In the genomic region with DNA sequence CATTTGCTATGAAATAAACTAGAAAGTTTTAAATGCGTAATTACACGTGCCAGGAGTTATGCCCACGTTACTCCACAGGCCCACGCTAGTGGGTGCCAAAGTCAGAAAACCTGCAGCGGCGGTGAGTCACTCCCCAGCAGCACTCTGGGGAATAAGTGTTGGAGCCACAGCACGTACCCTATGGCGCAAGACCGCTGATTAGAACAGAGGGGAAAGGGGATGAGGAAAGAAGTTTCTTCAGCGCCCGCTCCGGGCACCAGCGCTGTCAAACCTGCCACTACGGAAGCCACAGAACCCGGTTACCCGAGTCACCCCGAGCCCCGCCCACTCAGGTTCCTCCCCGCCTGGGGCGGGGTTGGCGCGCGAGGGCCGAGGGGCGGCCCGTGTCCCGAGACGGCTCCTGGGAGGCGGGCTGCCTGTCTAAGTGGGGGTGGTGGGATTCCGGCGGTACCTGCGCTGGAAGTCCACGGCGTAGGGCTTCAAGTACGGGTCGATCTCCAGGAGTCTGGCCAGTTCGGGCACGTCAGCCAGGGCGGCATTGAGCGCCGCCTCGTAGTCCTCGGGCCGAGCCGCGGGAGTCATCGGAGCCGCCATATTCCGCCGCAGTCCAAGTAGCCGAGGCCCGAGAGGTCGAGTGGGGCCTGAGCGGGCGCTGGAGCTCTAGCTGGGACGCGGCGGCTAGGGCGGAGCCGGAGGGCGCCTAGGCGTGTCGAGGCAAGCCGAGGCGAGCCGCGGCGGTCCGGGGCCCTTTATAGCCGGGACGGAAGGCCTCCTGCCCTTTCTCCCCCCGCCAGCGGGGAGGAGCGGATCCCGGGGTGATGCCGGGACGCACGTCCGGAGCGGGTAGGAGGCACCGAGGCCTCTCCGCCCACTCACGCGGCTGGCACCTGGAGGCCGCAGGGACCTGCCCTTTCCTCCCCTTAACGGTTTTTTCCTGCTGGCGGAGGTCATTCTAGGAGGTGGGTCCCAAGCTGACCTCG, we compare ENCODE assay signal across 1 cellular context.
TF ChIP-seq lines count a peak whose summit lies in the region.

A gene (minus strand): TSS at position 722 of the 980 bp plus-strand sequence. CDS start 128 bp downstream, at position 594.

TF ChIP-seq in K562, 482 proteins besides CTCF, POLR2A, EP300 and RAD21 (continued from another document and continues in another):
- TF ChIP-seq, protein P1, sequence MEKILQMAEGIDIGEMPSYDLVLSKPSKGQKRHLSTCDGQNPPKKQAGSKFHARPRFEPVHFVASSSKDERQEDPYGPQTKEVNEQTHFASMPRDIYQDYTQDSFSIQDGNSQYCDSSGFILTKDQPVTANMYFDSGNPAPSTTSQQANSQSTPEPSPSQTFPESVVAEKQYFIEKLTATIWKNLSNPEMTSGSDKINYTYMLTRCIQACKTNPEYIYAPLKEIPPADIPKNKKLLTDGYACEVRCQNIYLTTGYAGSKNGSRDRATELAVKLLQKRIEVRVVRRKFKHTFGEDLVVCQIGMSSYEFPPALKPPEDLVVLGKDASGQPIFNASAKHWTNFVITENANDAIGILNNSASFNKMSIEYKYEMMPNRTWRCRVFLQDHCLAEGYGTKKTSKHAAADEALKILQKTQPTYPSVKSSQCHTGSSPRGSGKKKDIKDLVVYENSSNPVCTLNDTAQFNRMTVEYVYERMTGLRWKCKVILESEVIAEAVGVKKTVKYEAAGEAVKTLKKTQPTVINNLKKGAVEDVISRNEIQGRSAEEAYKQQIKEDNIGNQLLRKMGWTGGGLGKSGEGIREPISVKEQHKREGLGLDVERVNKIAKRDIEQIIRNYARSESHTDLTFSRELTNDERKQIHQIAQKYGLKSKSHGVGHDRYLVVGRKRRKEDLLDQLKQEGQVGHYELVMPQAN (IDR thresholded peaks at IDR 0.05; ENCODE audit: borderline replicate concordance), result no peak
- TF ChIP-seq ZNF583 (CRISPR knock-in tag; IDR thresholded peaks at IDR 0.05), result no peak
- no peak for TF ChIP-seq BACH1 (tag; IDR thresholded peaks at IDR 0.05)
- no peak for TF ChIP-seq ZNF134 (CRISPR knock-in tag; conservative IDR thresholded peaks at IDR 0.05)
- TF ChIP-seq, protein P2, sequence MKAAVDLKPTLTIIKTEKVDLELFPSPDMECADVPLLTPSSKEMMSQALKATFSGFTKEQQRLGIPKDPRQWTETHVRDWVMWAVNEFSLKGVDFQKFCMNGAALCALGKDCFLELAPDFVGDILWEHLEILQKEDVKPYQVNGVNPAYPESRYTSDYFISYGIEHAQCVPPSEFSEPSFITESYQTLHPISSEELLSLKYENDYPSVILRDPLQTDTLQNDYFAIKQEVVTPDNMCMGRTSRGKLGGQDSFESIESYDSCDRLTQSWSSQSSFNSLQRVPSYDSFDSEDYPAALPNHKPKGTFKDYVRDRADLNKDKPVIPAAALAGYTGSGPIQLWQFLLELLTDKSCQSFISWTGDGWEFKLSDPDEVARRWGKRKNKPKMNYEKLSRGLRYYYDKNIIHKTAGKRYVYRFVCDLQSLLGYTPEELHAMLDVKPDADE (conservative IDR thresholded peaks at IDR 0.05; ENCODE audit: control insufficient read depth, low read depth, low read length), result no peak
- no peak for TF ChIP-seq THRAP3 (IDR thresholded peaks at IDR 0.05; ENCODE audit: borderline replicate concordance)
- TF ChIP-seq, protein P3, sequence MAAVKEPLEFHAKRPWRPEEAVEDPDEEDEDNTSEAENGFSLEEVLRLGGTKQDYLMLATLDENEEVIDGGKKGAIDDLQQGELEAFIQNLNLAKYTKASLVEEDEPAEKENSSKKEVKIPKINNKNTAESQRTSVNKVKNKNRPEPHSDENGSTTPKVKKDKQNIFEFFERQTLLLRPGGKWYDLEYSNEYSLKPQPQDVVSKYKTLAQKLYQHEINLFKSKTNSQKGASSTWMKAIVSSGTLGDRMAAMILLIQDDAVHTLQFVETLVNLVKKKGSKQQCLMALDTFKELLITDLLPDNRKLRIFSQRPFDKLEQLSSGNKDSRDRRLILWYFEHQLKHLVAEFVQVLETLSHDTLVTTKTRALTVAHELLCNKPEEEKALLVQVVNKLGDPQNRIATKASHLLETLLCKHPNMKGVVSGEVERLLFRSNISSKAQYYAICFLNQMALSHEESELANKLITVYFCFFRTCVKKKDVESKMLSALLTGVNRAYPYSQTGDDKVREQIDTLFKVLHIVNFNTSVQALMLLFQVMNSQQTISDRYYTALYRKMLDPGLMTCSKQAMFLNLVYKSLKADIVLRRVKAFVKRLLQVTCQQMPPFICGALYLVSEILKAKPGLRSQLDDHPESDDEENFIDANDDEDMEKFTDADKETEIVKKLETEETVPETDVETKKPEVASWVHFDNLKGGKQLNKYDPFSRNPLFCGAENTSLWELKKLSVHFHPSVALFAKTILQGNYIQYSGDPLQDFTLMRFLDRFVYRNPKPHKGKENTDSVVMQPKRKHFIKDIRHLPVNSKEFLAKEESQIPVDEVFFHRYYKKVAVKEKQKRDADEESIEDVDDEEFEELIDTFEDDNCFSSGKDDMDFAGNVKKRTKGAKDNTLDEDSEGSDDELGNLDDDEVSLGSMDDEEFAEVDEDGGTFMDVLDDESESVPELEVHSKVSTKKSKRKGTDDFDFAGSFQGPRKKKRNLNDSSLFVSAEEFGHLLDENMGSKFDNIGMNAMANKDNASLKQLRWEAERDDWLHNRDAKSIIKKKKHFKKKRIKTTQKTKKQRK (IDR thresholded peaks at IDR 0.05; ENCODE audit: borderline replicate concordance, low read depth, low read length), result no peak
- no peak for TF ChIP-seq BRF1 (IDR thresholded peaks at IDR 0.05; ENCODE audit: borderline replicate concordance, extremely low read depth, insufficient read length)
- peak; percentile 95 for TF ChIP-seq PHF8 (IDR thresholded peaks at IDR 0.05; ENCODE audit: borderline replicate concordance, low read length)
- no peak for TF ChIP-seq ZFP36 (IDR thresholded peaks at IDR 0.05; ENCODE audit: low read depth, low read length, partially characterized antibody)
- TF ChIP-seq ZNF146 (CRISPR knock-in tag; IDR thresholded peaks at IDR 0.05; ENCODE audit: unreplicated experiment), result peak; percentile 17
- TF ChIP-seq, protein P4, sequence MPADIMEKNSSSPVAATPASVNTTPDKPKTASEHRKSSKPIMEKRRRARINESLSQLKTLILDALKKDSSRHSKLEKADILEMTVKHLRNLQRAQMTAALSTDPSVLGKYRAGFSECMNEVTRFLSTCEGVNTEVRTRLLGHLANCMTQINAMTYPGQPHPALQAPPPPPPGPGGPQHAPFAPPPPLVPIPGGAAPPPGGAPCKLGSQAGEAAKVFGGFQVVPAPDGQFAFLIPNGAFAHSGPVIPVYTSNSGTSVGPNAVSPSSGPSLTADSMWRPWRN (IDR thresholded peaks at IDR 0.05; ENCODE audit: low read depth), result peak; percentile 66; the same call in 1 of the 2 replicates
- TF ChIP-seq TEAD1 (CRISPR knock-in tag; IDR thresholded peaks at IDR 0.05), result peak in 1 of 2 experiments; percentile 83; a peak in 2 of 4 replicates
- peak; percentile 59 to 91 (median 89) for TF ChIP-seq YY1 (IDR thresholded peaks at IDR 0.05; ENCODE audit: borderline replicate concordance in 1 of 3, control insufficient read depth in 1 of 3, extremely low read depth in 1 of 3, insufficient read depth in 3 of 3, insufficient read length in 1 of 3, insufficient replicate concordance in 2 of 3, low read depth in 1 of 3, low read length in 2 of 3)
- TF ChIP-seq, protein P5, sequence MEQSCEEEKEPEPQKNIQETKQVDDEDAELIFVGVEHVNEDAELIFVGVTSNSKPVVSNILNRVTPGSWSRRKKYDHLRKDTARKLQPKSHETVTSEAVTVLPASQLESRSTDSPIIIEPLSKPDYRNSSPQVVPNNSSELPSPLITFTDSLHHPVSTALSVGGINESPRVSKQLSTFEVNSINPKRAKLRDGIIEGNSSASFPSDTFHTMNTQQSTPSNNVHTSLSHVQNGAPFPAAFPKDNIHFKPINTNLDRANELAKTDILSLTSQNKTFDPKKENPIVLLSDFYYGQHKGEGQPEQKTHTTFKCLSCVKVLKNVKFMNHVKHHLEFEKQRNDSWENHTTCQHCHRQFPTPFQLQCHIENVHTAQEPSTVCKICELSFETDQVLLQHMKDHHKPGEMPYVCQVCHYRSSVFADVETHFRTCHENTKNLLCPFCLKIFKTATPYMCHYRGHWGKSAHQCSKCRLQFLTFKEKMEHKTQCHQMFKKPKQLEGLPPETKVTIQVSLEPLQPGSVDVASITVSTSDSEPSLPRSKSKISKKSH (CRISPR knock-in tag; IDR thresholded peaks at IDR 0.05), result no peak
- TF ChIP-seq FOXK1 (CRISPR knock-in tag; IDR thresholded peaks at IDR 0.05; ENCODE audit: borderline replicate concordance), result no peak
- TF ChIP-seq TBP (optimal IDR thresholded peaks at IDR 0.05; ENCODE audit: low read depth, low read length), result peak; percentile 92
- no peak for TF ChIP-seq ZNF785 (CRISPR knock-in tag; IDR thresholded peaks at IDR 0.05)
- TF ChIP-seq GTF2A2 (tag; IDR thresholded peaks at IDR 0.05), result no peak
- peak; percentile 88 for TF ChIP-seq BHLHE40 (IDR thresholded peaks at IDR 0.05; ENCODE audit: low read length)
- no peak for TF ChIP-seq SAFB2 (IDR thresholded peaks at IDR 0.05; ENCODE audit: borderline replicate concordance, low read depth, low read length, severe bottlenecking)
- TF ChIP-seq, protein P6, sequence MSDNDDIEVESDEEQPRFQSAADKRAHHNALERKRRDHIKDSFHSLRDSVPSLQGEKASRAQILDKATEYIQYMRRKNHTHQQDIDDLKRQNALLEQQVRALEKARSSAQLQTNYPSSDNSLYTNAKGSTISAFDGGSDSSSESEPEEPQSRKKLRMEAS (CRISPR knock-in tag; IDR thresholded peaks at IDR 0.05), result peak; percentile 69; the same call in 1 of the 2 replicates
- peak; percentile 50; the same call in 1 of the 2 replicates for TF ChIP-seq ZBED1 (IDR thresholded peaks at IDR 0.05)
- no peak for TF ChIP-seq GATAD2B (IDR thresholded peaks at IDR 0.05; ENCODE audit: borderline replicate concordance)
- TF ChIP-seq SMAD3 (CRISPR knock-in tag; conservative IDR thresholded peaks at IDR 0.05), result no peak
- TF ChIP-seq, protein P7, sequence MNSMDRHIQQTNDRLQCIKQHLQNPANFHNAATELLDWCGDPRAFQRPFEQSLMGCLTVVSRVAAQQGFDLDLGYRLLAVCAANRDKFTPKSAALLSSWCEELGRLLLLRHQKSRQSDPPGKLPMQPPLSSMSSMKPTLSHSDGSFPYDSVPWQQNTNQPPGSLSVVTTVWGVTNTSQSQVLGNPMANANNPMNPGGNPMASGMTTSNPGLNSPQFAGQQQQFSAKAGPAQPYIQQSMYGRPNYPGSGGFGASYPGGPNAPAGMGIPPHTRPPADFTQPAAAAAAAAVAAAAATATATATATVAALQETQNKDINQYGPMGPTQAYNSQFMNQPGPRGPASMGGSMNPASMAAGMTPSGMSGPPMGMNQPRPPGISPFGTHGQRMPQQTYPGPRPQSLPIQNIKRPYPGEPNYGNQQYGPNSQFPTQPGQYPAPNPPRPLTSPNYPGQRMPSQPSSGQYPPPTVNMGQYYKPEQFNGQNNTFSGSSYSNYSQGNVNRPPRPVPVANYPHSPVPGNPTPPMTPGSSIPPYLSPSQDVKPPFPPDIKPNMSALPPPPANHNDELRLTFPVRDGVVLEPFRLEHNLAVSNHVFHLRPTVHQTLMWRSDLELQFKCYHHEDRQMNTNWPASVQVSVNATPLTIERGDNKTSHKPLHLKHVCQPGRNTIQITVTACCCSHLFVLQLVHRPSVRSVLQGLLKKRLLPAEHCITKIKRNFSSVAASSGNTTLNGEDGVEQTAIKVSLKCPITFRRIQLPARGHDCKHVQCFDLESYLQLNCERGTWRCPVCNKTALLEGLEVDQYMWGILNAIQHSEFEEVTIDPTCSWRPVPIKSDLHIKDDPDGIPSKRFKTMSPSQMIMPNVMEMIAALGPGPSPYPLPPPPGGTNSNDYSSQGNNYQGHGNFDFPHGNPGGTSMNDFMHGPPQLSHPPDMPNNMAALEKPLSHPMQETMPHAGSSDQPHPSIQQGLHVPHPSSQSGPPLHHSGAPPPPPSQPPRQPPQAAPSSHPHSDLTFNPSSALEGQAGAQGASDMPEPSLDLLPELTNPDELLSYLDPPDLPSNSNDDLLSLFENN (IDR thresholded peaks at IDR 0.05; ENCODE audit: low read depth in 2 of 2, low read length in 2 of 2), result peak in 1 of 2 experiments; percentile 83; a peak in 3 of 4 replicates
- TF ChIP-seq ZNF57 (CRISPR knock-in tag; IDR thresholded peaks at IDR 0.05), result no peak
- TF ChIP-seq RBM17 (IDR thresholded peaks at IDR 0.05; ENCODE audit: borderline replicate concordance, low read depth, low read length), result no peak
- TF ChIP-seq NFATC3 (IDR thresholded peaks at IDR 0.05), result no peak
- TF ChIP-seq TSC22D4 (tag; IDR thresholded peaks at IDR 0.05), result no peak
- peak; percentile 73 for TF ChIP-seq GABPB1 (CRISPR knock-in tag; IDR thresholded peaks at IDR 0.05)
- TF ChIP-seq ZNF263 (CRISPR knock-in tag; IDR thresholded peaks at IDR 0.05; ENCODE audit: borderline replicate concordance), result peak; percentile 61; the same call in 1 of the 2 replicates
- TF ChIP-seq, protein P8, sequence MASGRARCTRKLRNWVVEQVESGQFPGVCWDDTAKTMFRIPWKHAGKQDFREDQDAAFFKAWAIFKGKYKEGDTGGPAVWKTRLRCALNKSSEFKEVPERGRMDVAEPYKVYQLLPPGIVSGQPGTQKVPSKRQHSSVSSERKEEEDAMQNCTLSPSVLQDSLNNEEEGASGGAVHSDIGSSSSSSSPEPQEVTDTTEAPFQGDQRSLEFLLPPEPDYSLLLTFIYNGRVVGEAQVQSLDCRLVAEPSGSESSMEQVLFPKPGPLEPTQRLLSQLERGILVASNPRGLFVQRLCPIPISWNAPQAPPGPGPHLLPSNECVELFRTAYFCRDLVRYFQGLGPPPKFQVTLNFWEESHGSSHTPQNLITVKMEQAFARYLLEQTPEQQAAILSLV (tag; IDR thresholded peaks at IDR 0.05), result no peak
- 0 out of 2 replicates have a peak, but pooled peaks have one; percentile 2 for TF ChIP-seq MAFK (IDR thresholded peaks at IDR 0.05; ENCODE audit: low read length)
- peak; percentile 36 to 49; a peak in 2 of 4 replicates for TF ChIP-seq NRF1 (conservative IDR thresholded peaks at IDR 0.05 in 1 of 2, IDR thresholded peaks at IDR 0.05 in 1 of 2)
- TF ChIP-seq, protein P9, sequence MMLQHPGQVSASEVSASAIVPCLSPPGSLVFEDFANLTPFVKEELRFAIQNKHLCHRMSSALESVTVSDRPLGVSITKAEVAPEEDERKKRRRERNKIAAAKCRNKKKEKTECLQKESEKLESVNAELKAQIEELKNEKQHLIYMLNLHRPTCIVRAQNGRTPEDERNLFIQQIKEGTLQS (IDR thresholded peaks at IDR 0.05), result peak; percentile 91
- TF ChIP-seq, protein P9 (CRISPR knock-in tag; conservative IDR thresholded peaks at IDR 0.05), result peak; percentile 77; the same call in 1 of the 2 replicates
- peak; percentile 50 for TF ChIP-seq RB1 (IDR thresholded peaks at IDR 0.05; ENCODE audit: low read depth)
- TF ChIP-seq SPI1 (IDR thresholded peaks at IDR 0.05; ENCODE audit: borderline replicate concordance, low read depth, low read length), result 0 out of 2 replicates have a peak, but pooled peaks have one; percentile 31
- peak; percentile 74 for TF ChIP-seq KLF13 (tag; IDR thresholded peaks at IDR 0.05; ENCODE audit: borderline replicate concordance, low read depth)
- 0 out of 2 replicates have a peak, but pooled peaks have one; percentile 37 for TF ChIP-seq MECOM (CRISPR knock-in tag; IDR thresholded peaks at IDR 0.05)
- TF ChIP-seq CTBP1 (IDR thresholded peaks at IDR 0.05; ENCODE audit: borderline replicate concordance), result no peak; the same call in none of the 2 replicates
- peak; percentile 75 for TF ChIP-seq L3MBTL2 (IDR thresholded peaks at IDR 0.05)
- peak; percentile 29; the same call in 1 of the 2 replicates for TF ChIP-seq ZNF384 (IDR thresholded peaks at IDR 0.05; ENCODE audit: low read depth, low read length)
- TF ChIP-seq TAF9B (IDR thresholded peaks at IDR 0.05; ENCODE audit: partially characterized antibody), result peak; percentile 83
- TF ChIP-seq CREM (IDR thresholded peaks at IDR 0.05; ENCODE audit: low read depth), result peak; percentile 25; the same call in 1 of the 2 replicates
- peak; percentile 97 for TF ChIP-seq RBBP5 (IDR thresholded peaks at IDR 0.05; ENCODE audit: borderline replicate concordance, insufficient read depth, low read length, poor library complexity, severe bottlenecking)
